18 cellular contexts compared by ENCODE assay signal in the genomic region with DNA sequence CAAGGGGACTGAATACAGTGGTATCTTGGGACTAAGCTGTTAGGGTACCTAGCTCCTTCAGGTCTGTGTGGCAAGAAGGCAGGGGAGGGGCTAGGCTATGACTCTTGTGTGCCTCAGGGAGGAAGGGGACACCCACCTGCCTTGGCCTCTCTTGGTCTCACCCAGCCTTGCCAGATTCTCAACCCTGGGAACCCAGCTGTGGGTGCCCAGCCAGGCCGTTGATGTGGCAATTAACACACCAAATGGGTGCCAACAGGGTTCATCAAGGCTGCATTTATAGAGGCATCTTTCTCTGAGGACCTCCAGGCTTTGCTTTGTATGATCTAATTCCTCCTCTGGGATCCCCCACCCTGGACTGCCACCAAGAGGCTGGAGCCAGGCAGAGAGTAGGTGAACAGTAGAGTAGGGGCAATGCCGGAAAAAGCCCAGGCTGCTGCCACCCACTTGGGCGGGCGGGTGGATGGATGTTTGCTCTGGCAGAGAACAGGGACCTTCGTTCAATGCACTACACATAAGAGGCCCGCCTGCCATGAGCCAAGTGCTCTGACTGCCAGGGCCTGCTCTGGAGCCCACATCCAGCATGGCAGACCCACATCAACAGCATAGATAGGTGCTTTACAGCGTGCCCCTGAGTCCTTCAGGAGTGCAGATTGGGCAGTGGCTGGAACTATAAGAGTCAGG. TPM values are rescaled to one million over a fixed set of nuclear protein-coding genes. Genes with fewer than 3 reads are reported as not detected.
DNase-seq lines count a peak whose midpoint lies in the region; ATAC-seq and TF ChIP-seq lines count a peak whose summit lies in the region.
"Had no signal": no experiment of that assay in that cellular context is flagged by ENCODE, and none has a peak within 500 bp of the region (broad histone marks: within the 10 kb centered on the region; RNA-seq: fewer than 3 reads in every experiment).

No MANE protein-coding gene starts in this region.

- 0 out of 2 replicates have a peak, but pooled peaks have one; percentile 6 for TF ChIP-seq CTCF in WERI-Rb-1 (IDR thresholded peaks at IDR 0.05; ENCODE audit: low read depth, low read length)

- intact Hi-C loops in sciatic nerve (cut with DNase I): no loop called here

- H3K27ac Mint-ChIP-seq in activated T-cell treated with anti-CD3 and anti-CD28 coated beads, Interleukin-2, amount 50 U/mL, for 72 hours: peak overlapping the region; percentile 5
- H3K27ac Mint-ChIP-seq: activated naive CD4-positive, alpha-beta T cell treated with anti-CD3 and anti-CD28 coated beads, Interleukin-2, amount 10 ng/mL, durations not matched to agents 7 days and 5 days had no signal

- no peak overlapping the region; the same call in 1 of the 2 replicates for H3K27ac ChIP-seq in WERI-Rb-1
- H3K27ac ChIP-seq: hepatocyte, upper lobe of right lung had no signal

- DNase-seq in activated T-cell treated with anti-CD3 and anti-CD28 coated beads, Interleukin-2, amount 50 U/mL, for 72 hours: no peak
- DNase-seq in activated T-cell treated with anti-CD3 and anti-CD28 coated beads, Interleukin-2, amount 50 U/mL, for 48 hours: no peak
- DNase-seq in WERI-Rb-1 (no peak), sciatic nerve (ENCODE audit: low spot score) (no peak), NCI-H748 treated with DMSO at 0.1 percent for 48 hours (lab: John Stamatoyannopoulos, UW) (no peak), activated gamma-delta T cell treated with Interleukin-2 at 50 U/mL for 16 hours (no peak)
- DNase-seq: activated CD4-positive, alpha-beta T cell treated with anti-CD3 and anti-CD28 coated beads, Interleukin-2, amount 50 U/mL, for 4 hours; activated naive CD4-positive, alpha-beta T cell treated with anti-CD3 and anti-CD28 coated beads, Interleukin-2, amount 10 ng/mL, durations not matched to agents 7 days and 5 days; activated T-cell treated with anti-CD3 and anti-CD28 coated beads for 4 hours; AML-193; erythroblast; foreskin melanocyte; NCI-H2081; T-helper 2 cell; upper lobe of right lung had no signal

- no peak for ATAC-seq in activated T-cell treated with anti-CD3 and anti-CD28 coated beads, Interleukin-2, amount 50 U/mL, for 72 hours (replicated peaks in 1 of 2)
- ATAC-seq in sciatic nerve: peak; percentile 7

- H3K27me3 ChIP-seq in WERI-Rb-1 (ENCODE audit: insufficient read depth, low read depth, severe bottlenecking): no peaks in the 10 kb centered on the region
- H3K27me3 ChIP-seq: hepatocyte, upper lobe of right lung had no signal

- no peak overlapping the region for H3K4me3 Mint-ChIP-seq in activated T-cell treated with anti-CD3 and anti-CD28 coated beads, Interleukin-2, amount 50 U/mL, for 72 hours
- H3K4me3 Mint-ChIP-seq: activated naive CD4-positive, alpha-beta T cell treated with anti-CD3 and anti-CD28 coated beads, Interleukin-2, amount 10 ng/mL, durations not matched to agents 7 days and 5 days had no signal

- peaks cover 0 to 2% of the 10 kb centered on the region in 2 donors for H3K36me3 Mint-ChIP-seq in activated T-cell treated with anti-CD3 and anti-CD28 coated beads, Interleukin-2, amount 50 U/mL, for 72 hours (ENCODE audit: insufficient read depth in 2 of 2)

- no peak overlapping the region for H3K4me3 ChIP-seq in WERI-Rb-1 (ENCODE audit: low read depth, low read length)
- H3K4me3 ChIP-seq: hepatocyte, lung, upper lobe of right lung had no signal

- peaks cover 11% of the 10 kb centered on the region for H3K4me1 Mint-ChIP-seq in activated T-cell treated with anti-CD3 and anti-CD28 coated beads, Interleukin-2, amount 50 U/mL, for 72 hours (ENCODE audit: low read depth)

- H3K27me3 Mint-ChIP-seq in activated T-cell treated with anti-CD3 and anti-CD28 coated beads, Interleukin-2, amount 50 U/mL, for 72 hours (ENCODE audit: low read depth): no peaks in the 10 kb centered on the region
- H3K27me3 Mint-ChIP-seq: activated naive CD4-positive, alpha-beta T cell treated with anti-CD3 and anti-CD28 coated beads, Interleukin-2, amount 10 ng/mL, durations not matched to agents 7 days and 5 days had no signal

- no peaks in the 10 kb centered on the region for H3K9me3 ChIP-seq in WERI-Rb-1 (ENCODE audit: severe bottlenecking)
- H3K9me3 ChIP-seq: upper lobe of right lung had no signal

- no peaks in the 10 kb centered on the region for H3K9me3 Mint-ChIP-seq in activated T-cell treated with anti-CD3 and anti-CD28 coated beads, Interleukin-2, amount 50 U/mL, for 72 hours
- H3K9me3 Mint-ChIP-seq: activated naive CD4-positive, alpha-beta T cell treated with anti-CD3 and anti-CD28 coated beads, Interleukin-2, amount 10 ng/mL, durations not matched to agents 7 days and 5 days had no signal

- peaks cover 4% of the 10 kb centered on the region; the same call in 1 of the 2 replicates for H3K36me3 ChIP-seq in WERI-Rb-1
- H3K36me3 ChIP-seq: upper lobe of right lung had no signal

RNA-seq across cellular contexts. Expression of a gene that starts 3.2 kb away (rescaled TPM):
- under 1 TPM; 0.34 to 0.44 TPM for total RNA-seq in activated T-cell treated with anti-CD3 and anti-CD28 coated beads, Interleukin-2, amount 50 U/mL, for 72 hours
- total RNA-seq in sciatic nerve: 0.36 TPM
- total RNA-seq: H4, upper lobe of right lung had no signal

RNA-seq across cellular contexts. Expression of a gene that starts 19.5 kb away (rescaled TPM):
- total RNA-seq in activated T-cell treated with anti-CD3 and anti-CD28 coated beads, Interleukin-2, amount 50 U/mL, for 72 hours: 10 to 100 TPM; 40.8 to 46.2 TPM
- total RNA-seq in sciatic nerve: 33.0 TPM

RNA-seq across cellular contexts. Expression of a gene that starts 25.6 kb away (rescaled TPM):
- total RNA-seq in activated T-cell treated with anti-CD3 and anti-CD28 coated beads, Interleukin-2, amount 50 U/mL, for 72 hours: 10 to 100 TPM; 20.7 to 27.8 TPM
- 0.85 TPM for total RNA-seq in sciatic nerve

RNA-seq across cellular contexts. Expression of a gene that starts 32.4 kb away (rescaled TPM):
- 10 to 100 TPM; 96.1 to 97.6 TPM for total RNA-seq in activated T-cell treated with anti-CD3 and anti-CD28 coated beads, Interleukin-2, amount 50 U/mL, for 72 hours
- 59.8 TPM for total RNA-seq in sciatic nerve

RNA-seq across cellular contexts. Expression of a gene that starts 43.9 kb away (rescaled TPM):
- 10 to 100 TPM; 34.7 to 37.8 TPM for total RNA-seq in activated T-cell treated with anti-CD3 and anti-CD28 coated beads, Interleukin-2, amount 50 U/mL, for 72 hours
- total RNA-seq in sciatic nerve: 63.5 TPM

Comparison
In these comparisons a context has a peak if more than half of its experiments do, and no peak if none do; other contexts are left out.
1. RNA of a gene that starts 25.6 kb away (total RNA-seq): 20.7 to 27.8 TPM in activated T-cell treated with anti-CD3 and anti-CD28 coated beads, Interleukin-2, amount 50 U/mL, for 72 hours; 0.85 TPM in sciatic nerve (single experiment); every median in the first group is over 10 times any median in the second.